ENCODE assay signal across 23 cellular contexts in genomic region chr17:21613071-21613429, GRCh38.
DNase-seq lines count a peak whose midpoint lies in the region; ATAC-seq, FAIRE-seq and TF ChIP-seq lines count a peak whose summit lies in the region.
"Had no signal": no experiment of that assay in that cellular context is flagged by ENCODE, and none has a peak within 500 bp of the region (broad histone marks: within the 10 kb centered on the region; RNA-seq: fewer than 3 reads in every experiment).

No MANE protein-coding gene starts in this region.

- WGBS in K562 (ENCODE audit: insufficient coverage, low coverage, missing lambda C conversion rate): 0% methylated on average over 4 of the region's 8 CpGs
- no CpG with 5 or more reads among the region's 8 CpGs for WGBS in trophoblast cell (ENCODE audit: extremely low coverage, insufficient coverage, insufficient read length)

- no peak overlapping the region for H2AK5ac ChIP-seq in trophoblast cell (ENCODE audit: low read length)

- H3K9ac ChIP-seq in K562 (ENCODE audit: insufficient read depth in 1 of 2, low read depth in 2 of 2, low read length in 2 of 2) (peak overlapping the region; percentile 82 to 85), trophoblast cell (ENCODE audit: low read length) (no peak overlapping the region), kidney (ENCODE audit: low read length in 2 of 2) (no peak overlapping the region)
- H3K9ac ChIP-seq: BLaER1 had no signal

- TF ChIP-seq POLR2A in K562 (conservative IDR thresholded peaks at IDR 0.05): no peak

- no peaks in the 10 kb centered on the region for H3K79me1 ChIP-seq in trophoblast cell (ENCODE audit: low read length)

- H3K36me3 ChIP-seq in K562 (ENCODE audit: control insufficient read depth, insufficient read depth, low read length) (peaks cover 4% of the 10 kb centered on the region; the same call in 1 of the 3 replicates), trophoblast cell (ENCODE audit: control insufficient read depth in 1 of 2, insufficient read depth in 2 of 2, low read length in 2 of 2) (no peaks in the 10 kb centered on the region), kidney (ENCODE audit: control insufficient read depth in 1 of 2, insufficient read depth in 2 of 2, low read length in 2 of 2) (no peaks in the 10 kb centered on the region)
- H3K36me3 ChIP-seq: BE2C, BLaER1 had no signal

- no peak for TF ChIP-seq EP300 in K562 (IDR thresholded peaks at IDR 0.05; ENCODE audit: low read length)

- FAIRE-seq in K562 (lab: Jason Lieb, UNC): no peak
- peak; percentile 37 for FAIRE-seq in urothelium cell line (lab: Jason Lieb, UNC)
- no peak for FAIRE-seq in kidney (lab: Jason Lieb, UNC)
- FAIRE-seq: A549, D721Med, G401.6, GM12878, GM12892, GM18507 had no signal

- no peak overlapping the region for H4K91ac ChIP-seq in trophoblast cell (ENCODE audit: low read depth, low read length)

- peaks cover 38% of the 10 kb centered on the region for H3K79me2 ChIP-seq in K562 (ENCODE audit: control insufficient read depth, insufficient read depth, low read length)
- no peaks in the 10 kb centered on the region for H3K79me2 ChIP-seq in trophoblast cell (ENCODE audit: control insufficient read depth, insufficient read depth, low read length, poor library complexity)

- BruUV-seq in K562 (replicated peaks; lab: Mats Ljungman, UMichigan): no TSS peak

- peak; percentile 3 for DNase-seq in D341Med (ENCODE audit: low spot score)
- DNase-seq in K562 (ENCODE audit: extremely low read depth in 1 of 4, low spot score in 3 of 4): peak in 2 of 4 experiments; percentile 10 to 51
- no peak for DNase-seq in trophoblast cell
- peak; percentile 37 for DNase-seq in urothelium cell line (ENCODE audit: low spot score)
- no peak for DNase-seq in kidney
- no peak for DNase-seq in central memory CD4-positive, alpha-beta T cell
- DNase-seq: BE2C; C1 segment of cervical spinal cord; CD4-positive, alpha-beta memory T cell; CD4-positive, CD25-positive, alpha-beta regulatory T cell; CD8-positive, alpha-beta memory T cell; COR-L47; DMS79 treated with DMSO at 0.1 percent for 48 hours; GF-D8 had no signal

- TF ChIP-seq RAD21 in K562 (CRISPR knock-in tag; conservative IDR thresholded peaks at IDR 0.05 in 1 of 2, IDR thresholded peaks at IDR 0.05 in 1 of 2): no peak

- H2AFZ ChIP-seq in K562 (ENCODE audit: low read depth, low read length): 0 out of 2 replicates have a peak overlapping the region, but pooled peaks have one; percentile 45
- H2AFZ ChIP-seq in trophoblast cell (ENCODE audit: insufficient read depth, low read length, poor library complexity): no peak overlapping the region

- no peak overlapping the region for H3K4ac ChIP-seq in trophoblast cell (ENCODE audit: low read depth, low read length)

- H4K8ac ChIP-seq in trophoblast cell (ENCODE audit: low read depth, low read length): no peak overlapping the region

- in situ Hi-C loops in K562 (cut with MboI): loop anchor here (5.0 kb wide), 1 partner anchor 474 kb away; no protein-coding TSS in a partner anchor

- no peaks in the 10 kb centered on the region for H3K9me3 ChIP-seq in K562 (replicated peaks; ENCODE audit: control insufficient read depth, insufficient read depth, low read depth, low read length)
- H3K9me3 ChIP-seq in trophoblast cell (ENCODE audit: insufficient read depth, low read depth, low read length): peaks cover 15% of the 10 kb centered on the region
- H3K9me3 ChIP-seq in kidney (ENCODE audit: control insufficient read depth in 1 of 2, low read length in 2 of 2): no peaks in the 10 kb centered on the region
- H3K9me3 ChIP-seq: A549, BE2C had no signal

- no peaks in the 10 kb centered on the region for H4K20me1 ChIP-seq in K562 (replicated peaks; ENCODE audit: control insufficient read depth, insufficient read depth, low read length)
- H4K20me1 ChIP-seq: BLaER1 had no signal

- no peak overlapping the region for H2BK5ac ChIP-seq in trophoblast cell (ENCODE audit: low read depth, low read length, poor library complexity)

- CTCF ChIA-PET in K562 (lab: Yijun Ruan, JAX; ENCODE audit: low intra/inter-chr PET ratio): no interaction called here

- no peaks in the 10 kb centered on the region for H3K27me3 ChIP-seq in K562 (ENCODE audit: control insufficient read depth in 2 of 2, insufficient read depth in 2 of 2, low read length in 2 of 2)
- no peaks in the 10 kb centered on the region for H3K27me3 ChIP-seq in trophoblast cell (ENCODE audit: insufficient read depth, low read length)
- H3K27me3 ChIP-seq: BE2C, BLaER1 had no signal

- H3K4me3 ChIP-seq in K562 (peak overlapping the region; percentile 57), trophoblast cell (ENCODE audit: low read depth, low read length) (peak overlapping the region; percentile 13), kidney (ENCODE audit: low read length in 2 of 2) (no peak overlapping the region)
- H3K4me3 ChIP-seq: A549, BLaER1, GM12878 had no signal

- POLR2A ChIA-PET in K562 (lab: Yijun Ruan, JAX): interaction anchor here (0.8 to 1.2 kb wide), 2 partner anchors 20 to 69 kb away, joined by 3 to 4 read pairs; no protein-coding TSS in a partner anchor

- H3K23ac ChIP-seq in trophoblast cell (ENCODE audit: low read length): no peak overlapping the region

- no peak overlapping the region for H2BK12ac ChIP-seq in trophoblast cell (ENCODE audit: low read length)

- H3K4me1 ChIP-seq in K562 (replicated peaks in 1 of 2; ENCODE audit: control insufficient read depth in 2 of 2, insufficient read depth in 2 of 2, low read length in 2 of 2) (no peaks in the 10 kb centered on the region), trophoblast cell (ENCODE audit: control insufficient read depth in 1 of 2, insufficient read depth in 2 of 2, low read length in 2 of 2) (no peaks in the 10 kb centered on the region), kidney (ENCODE audit: control insufficient read depth in 1 of 2, insufficient read depth in 1 of 2, low read depth in 1 of 2, low read length in 2 of 2) (no peaks in the 10 kb centered on the region)
- H3K4me1 ChIP-seq: A549, BE2C, BLaER1 had no signal

- no peak overlapping the region for H3K18ac ChIP-seq in trophoblast cell (ENCODE audit: low read length)

- peak; percentile 65; the same call in 2 of the 3 replicates for ATAC-seq in K562
- no peak for ATAC-seq in GM21737 (IDR thresholded peaks at IDR 0.05; ENCODE audit: unreplicated experiment)
- ATAC-seq: A549, GM12878 had no signal

- H3K4me2 ChIP-seq in K562 (ENCODE audit: insufficient read depth, low read length) (peak overlapping the region; percentile 78), trophoblast cell (ENCODE audit: low read length) (no peak overlapping the region)
- H3K4me2 ChIP-seq: A549, BLaER1 had no signal

- H3K9me1 ChIP-seq in K562 (ENCODE audit: control insufficient read depth, insufficient read depth, low read length): no peaks in the 10 kb centered on the region

- TF ChIP-seq CTCF in K562 (IDR thresholded peaks at IDR 0.05 in 2 of 3, conservative IDR thresholded peaks at IDR 0.05 in 1 of 3; ENCODE audit: insufficient read depth in 2 of 3, low read depth in 1 of 3, low read length in 3 of 3): peak; percentile 3 to 35 (median 28); a peak in 3 of 6 replicates
- no peak for TF ChIP-seq CTCF in kidney (IDR thresholded peaks at IDR 0.05; ENCODE audit: borderline replicate concordance, extremely low read depth, insufficient read depth)

- H3K14ac ChIP-seq in trophoblast cell (ENCODE audit: low read length): no peak overlapping the region

- no peak overlapping the region for H4K12ac ChIP-seq in trophoblast cell (ENCODE audit: low read depth, low read length)

- no peak overlapping the region for H2BK120ac ChIP-seq in trophoblast cell (ENCODE audit: insufficient read depth, low read length, poor library complexity)

- peak overlapping the region; percentile 94 for H3K27ac ChIP-seq in K562 (ENCODE audit: extremely low read depth, low read depth, low read length)
- no peak overlapping the region for H3K27ac ChIP-seq in trophoblast cell (ENCODE audit: low read depth, low read length)
- no peak overlapping the region for H3K27ac ChIP-seq in kidney (ENCODE audit: low read depth in 2 of 2, low read length in 2 of 2)
- H3K27ac ChIP-seq: 22Rv1, A549, BLaER1 had no signal

- intact Hi-C loops in K562 (cut with micrococcal nuclease): no loop called here
- intact Hi-C loops in kidney (cut with DNase I): no loop called here

TF ChIP-seq in K562, 482 proteins besides CTCF, POLR2A, EP300 and RAD21 (continues in another document):
- TF ChIP-seq NR2C2 (CRISPR knock-in tag; IDR thresholded peaks at IDR 0.05) (no peak), NR2C2 (tag; IDR thresholded peaks at IDR 0.05) (peak; percentile 61), GATAD2A (IDR thresholded peaks at IDR 0.05) (no peak), RFX5 (IDR thresholded peaks at IDR 0.05; ENCODE audit: low read depth, low read length) (no peak), ZNF23 (CRISPR knock-in tag; IDR thresholded peaks at IDR 0.05) (no peak), RBFOX2 (IDR thresholded peaks at IDR 0.05; ENCODE audit: low read depth, low read length) (peak; percentile 3), NCOA4 (IDR thresholded peaks at IDR 0.05; ENCODE audit: partially characterized antibody) (no peak)
- TF ChIP-seq, protein P1, sequence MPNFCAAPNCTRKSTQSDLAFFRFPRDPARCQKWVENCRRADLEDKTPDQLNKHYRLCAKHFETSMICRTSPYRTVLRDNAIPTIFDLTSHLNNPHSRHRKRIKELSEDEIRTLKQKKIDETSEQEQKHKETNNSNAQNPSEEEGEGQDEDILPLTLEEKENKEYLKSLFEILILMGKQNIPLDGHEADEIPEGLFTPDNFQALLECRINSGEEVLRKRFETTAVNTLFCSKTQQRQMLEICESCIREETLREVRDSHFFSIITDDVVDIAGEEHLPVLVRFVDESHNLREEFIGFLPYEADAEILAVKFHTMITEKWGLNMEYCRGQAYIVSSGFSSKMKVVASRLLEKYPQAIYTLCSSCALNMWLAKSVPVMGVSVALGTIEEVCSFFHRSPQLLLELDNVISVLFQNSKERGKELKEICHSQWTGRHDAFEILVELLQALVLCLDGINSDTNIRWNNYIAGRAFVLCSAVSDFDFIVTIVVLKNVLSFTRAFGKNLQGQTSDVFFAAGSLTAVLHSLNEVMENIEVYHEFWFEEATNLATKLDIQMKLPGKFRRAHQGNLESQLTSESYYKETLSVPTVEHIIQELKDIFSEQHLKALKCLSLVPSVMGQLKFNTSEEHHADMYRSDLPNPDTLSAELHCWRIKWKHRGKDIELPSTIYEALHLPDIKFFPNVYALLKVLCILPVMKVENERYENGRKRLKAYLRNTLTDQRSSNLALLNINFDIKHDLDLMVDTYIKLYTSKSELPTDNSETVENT (CRISPR knock-in tag; IDR thresholded peaks at IDR 0.05): 0 out of 2 replicates have a peak, but pooled peaks have one; percentile 27

Comparison
In these comparisons a context has a peak if more than half of its experiments do, and no peak if none do; other contexts are left out.
1. DNase-seq: peak in D341Med (single experiment) and urothelium cell line (single experiment); none in trophoblast cell (0 of 2), kidney (single experiment) and central memory CD4-positive, alpha-beta T cell (single experiment).
2. H3K4me3 ChIP-seq: peak in K562 (single experiment) and trophoblast cell (single experiment); none in kidney (0 of 2).
3. H3K9ac ChIP-seq: peak in K562 (2 of 2); none in trophoblast cell (single experiment) and kidney (0 of 2).